Comparison of ENCODE assay signal across 20 cellular contexts in the genomic region with DNA sequence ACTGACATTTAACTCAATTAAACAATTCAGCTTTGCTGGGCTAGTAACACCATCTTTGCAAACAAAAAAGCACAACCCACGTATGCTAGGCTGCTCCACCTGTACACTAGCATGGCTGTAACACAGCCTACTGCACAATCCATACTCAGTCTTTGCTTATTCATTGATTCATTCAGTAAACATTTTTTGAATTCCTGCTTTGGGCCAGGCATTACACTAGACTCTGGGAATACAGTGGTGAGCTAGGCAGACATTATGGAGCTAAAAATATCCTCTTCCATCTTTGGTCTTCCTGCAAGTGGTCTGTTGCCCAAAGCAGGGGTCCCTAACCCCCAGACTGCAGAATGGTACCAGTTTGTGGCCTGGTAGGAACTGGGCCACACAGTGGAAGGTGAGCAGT. TPM values are rescaled to one million over a fixed set of nuclear protein-coding genes. Genes with fewer than 3 reads are reported as not detected.
DNase-seq lines count a peak whose midpoint lies in the region; ATAC-seq and TF ChIP-seq lines count a peak whose summit lies in the region.
"Had no signal": no experiment of that assay in that cellular context is flagged by ENCODE, and none has a peak within 500 bp of the region (broad histone marks: within the 10 kb centered on the region; RNA-seq: fewer than 3 reads in every experiment).

No MANE protein-coding gene starts in this region.

- H3K4me1 ChIP-seq in mammary epithelial cell (ENCODE audit: insufficient read depth, low read length) (peaks cover 2% of the 10 kb centered on the region), breast epithelium (peaks cover 0 to 5% of the 10 kb centered on the region in 2 donors), Panc1 (ENCODE audit: control insufficient read depth, insufficient read depth, low read length) (peaks cover 29% of the 10 kb centered on the region), hepatocyte (ENCODE audit: insufficient read depth) (peaks cover 9% of the 10 kb centered on the region)
- H3K4me1 ChIP-seq: body of pancreas, thyroid gland had no signal

- H3K27me3 ChIP-seq in mammary epithelial cell (ENCODE audit: insufficient read depth, low read length) (no peaks in the 10 kb centered on the region), breast epithelium (no peaks in the 10 kb centered on the region), Panc1 (ENCODE audit: control insufficient read depth, insufficient read depth, low read length) (no peaks in the 10 kb centered on the region), hepatocyte (no peaks in the 10 kb centered on the region), MG63 (no peaks in the 10 kb centered on the region)
- H3K27me3 ChIP-seq: body of pancreas, esophagus squamous epithelium, thyroid gland had no signal

- CTCF ChIA-PET in mammary epithelial cell (lab: Charles Lee; ENCODE audit: low non-redundant PET) (interaction anchor here (0.6 kb wide), 1 partner anchor 93 kb away, joined by 6 read pairs; no protein-coding TSS in a partner anchor), Panc1 (lab: Charles Lee) (no interaction called here)

- H2AFZ ChIP-seq in mammary epithelial cell (ENCODE audit: low read depth, low read length) (no peak overlapping the region), hepatocyte (no peak overlapping the region)

- no peak for TF ChIP-seq POLR2A in breast epithelium (IDR thresholded peaks at IDR 0.05)

- POLR2A ChIA-PET in Panc1 (lab: Charles Lee) = no interaction called here

- intact Hi-C loops in mammary epithelial cell (cut with micrococcal nuclease) (no loop called here), breast epithelium (cut with DNase I; ENCODE audit: low total_unique reads) (no loop called here), Panc1 (cut with micrococcal nuclease; ENCODE audit: unreplicated experiment) (no loop called here)

- H3K4me2 ChIP-seq in mammary epithelial cell (ENCODE audit: insufficient read depth, low read depth, low read length) (no peak overlapping the region), hepatocyte (no peak overlapping the region)
- H3K4me2 ChIP-seq: KMS-11, smooth muscle cell had no signal

- no peak for TF ChIP-seq CTCF in mammary epithelial cell (conservative IDR thresholded peaks at IDR 0.05 in 1 of 2, IDR thresholded peaks at IDR 0.05 in 1 of 2; ENCODE audit: extremely low read depth in 1 of 2, insufficient read depth in 1 of 2, low read depth in 1 of 2, low read length in 2 of 2)
- TF ChIP-seq CTCF in breast epithelium (IDR thresholded peaks at IDR 0.05) = no peak
- TF ChIP-seq CTCF in Panc1 (IDR thresholded peaks at IDR 0.05) = no peak
- no peak for TF ChIP-seq CTCF in hepatocyte (IDR thresholded peaks at IDR 0.05; ENCODE audit: poor library complexity)

- no peaks in the 10 kb centered on the region for H3K9me2 ChIP-seq in hepatocyte (replicated peaks; ENCODE audit: insufficient read depth)

- H3K9me3 ChIP-seq in mammary epithelial cell (replicated peaks; ENCODE audit: insufficient read depth, low read length) (no peaks in the 10 kb centered on the region), breast epithelium (no peaks in the 10 kb centered on the region), Panc1 (ENCODE audit: control insufficient read depth, insufficient read depth, low read depth, low read length) (no peaks in the 10 kb centered on the region), hepatocyte (ENCODE audit: low read depth) (no peaks in the 10 kb centered on the region), MG63 (no peaks in the 10 kb centered on the region)
- H3K9me3 ChIP-seq: body of pancreas, esophagus squamous epithelium, thyroid gland had no signal

- H3K79me2 ChIP-seq in mammary epithelial cell (ENCODE audit: insufficient read depth, low read length) = no peaks in the 10 kb centered on the region
- no peaks in the 10 kb centered on the region for H3K79me2 ChIP-seq in hepatocyte

- H3K36me3 ChIP-seq in mammary epithelial cell (ENCODE audit: insufficient read depth, low read length) = no peaks in the 10 kb centered on the region
- no peaks in the 10 kb centered on the region for H3K36me3 ChIP-seq in breast epithelium
- H3K36me3 ChIP-seq in Panc1 (ENCODE audit: control insufficient read depth, insufficient read depth, low read length) = no peaks in the 10 kb centered on the region
- H3K36me3 ChIP-seq in hepatocyte (replicated peaks; ENCODE audit: insufficient read depth, low read depth) = no peaks in the 10 kb centered on the region
- no peaks in the 10 kb centered on the region for H3K36me3 ChIP-seq in MG63
- H3K36me3 ChIP-seq: esophagus squamous epithelium, thyroid gland had no signal

- H3K9ac ChIP-seq in mammary epithelial cell (ENCODE audit: insufficient read depth, low read length) = no peak overlapping the region
- H3K9ac ChIP-seq: KMS-11 had no signal

- BruUV-seq in mammary epithelial cell (replicated peaks; lab: Mats Ljungman, UMichigan) (no TSS peak), Panc1 (replicated peaks; lab: Mats Ljungman, UMichigan) (no TSS peak)

- in situ Hi-C loops in mammary epithelial cell (cut with MboI; ENCODE audit: low sequenced_read_pairs in 2 of 2) (no loop called here), Panc1 (cut with HindIII; ENCODE audit: low pct_unique_long_range_greater_than_20kb, low sequenced_read_pairs) (no loop called here)

- dilution Hi-C loops in mammary epithelial cell (cut with HindIII; ENCODE audit: low sequenced_read_pairs) = loop anchor here (5.0 kb wide), 1 partner anchor 37 kb away; no protein-coding TSS in a partner anchor

- H4K20me1 ChIP-seq in mammary epithelial cell (ENCODE audit: insufficient read depth, low read length) (no peaks in the 10 kb centered on the region), hepatocyte (ENCODE audit: insufficient read depth, poor library complexity, severe bottlenecking) (no peaks in the 10 kb centered on the region)

- H3K4me3 ChIP-seq in mammary epithelial cell (replicated peaks in 1 of 3; ENCODE audit: insufficient read depth in 1 of 3, low read depth in 2 of 3, low read length in 3 of 3) (no peak overlapping the region), breast epithelium (no peak overlapping the region), Panc1 (ENCODE audit: low read depth in 2 of 2, low read length in 2 of 2) (no peak overlapping the region), hepatocyte (no peak overlapping the region), MG63 (no peak overlapping the region)
- H3K4me3 ChIP-seq: body of pancreas, esophagus squamous epithelium, smooth muscle cell, thyroid gland had no signal

- DNase-seq in mammary epithelial cell = peak; percentile 21
- DNase-seq in breast epithelium (ENCODE audit: low spot score in 2 of 2) = no peak
- DNase-seq in Panc1 (ENCODE audit: low read depth, low spot score) = no peak
- DNase-seq in hepatocyte (ENCODE audit: low spot score) = no peak
- no peak for DNase-seq in NOMO-1 (lab: John Stamatoyannopoulos, UW; ENCODE audit: unreplicated experiment in 2 of 2)
- DNase-seq in MG63 = no peak
- no peak for DNase-seq in DMS 273 treated with DMSO at 0.1 percent for 48 hours (lab: John Stamatoyannopoulos, UW)
- DNase-seq in stimulated activated CD4-positive, alpha-beta T cell treated with anti-CD3 and anti-CD28 coated beads, Interleukin-4, amount 100 ng/mL, for 4 hours = no peak
- DNase-seq: activated naive CD4-positive, alpha-beta T cell treated with anti-CD3 and anti-CD28 coated beads for 36 hours; body of pancreas; esophagus squamous epithelium; immature natural killer cell; NCI-H82; posterior cingulate gyrus; SW 1271; thyroid gland had no signal

- 22% methylated on average over 1 of the region's 1 CpG for WGBS in mammary epithelial cell (ENCODE audit: low coverage, missing lambda C conversion rate)
- 50% methylated on average over 1 of the region's 1 CpG for WGBS in hepatocyte (ENCODE audit: low lambda C conversion rate, missing lambda C conversion rate)

- H3K27ac ChIP-seq in mammary epithelial cell (ENCODE audit: insufficient read depth, low read depth, low read length) = no peak overlapping the region
- no peak overlapping the region for H3K27ac ChIP-seq in breast epithelium
- H3K27ac ChIP-seq in Panc1 (ENCODE audit: low read length) = peak overlapping the region; percentile 49; the same call in 1 of the 2 replicates
- peak overlapping the region; percentile 45 for H3K27ac ChIP-seq in hepatocyte
- H3K27ac ChIP-seq: body of pancreas, esophagus squamous epithelium, KMS-11, thyroid gland had no signal

- ATAC-seq in Panc1 = peak; percentile 69
- ATAC-seq: body of pancreas; stimulated activated memory B cell treated with anti-CD40 and anti-IgM and Interleukin-4, amounts not matched to agents 10 μg/mL and 1 μg/mL and 100 μg/mL, for 72 hours had no signal

RNA-seq across cellular contexts. Expression of gene CNNM1, which starts 9.9 kb away (rescaled TPM):
- total RNA-seq in mammary epithelial cell = 1 to 10 TPM in 1 of 2 donors, under 1 TPM in 1; 0.52 to 2.0 TPM
- polyA plus RNA-seq in mammary epithelial cell = 0.54 TPM
- not detected for polyA minus RNA-seq in mammary epithelial cell
- total RNA-seq in breast epithelium = under 1 TPM; 0.64 to 0.98 (median 0.88) TPM
- 16.6 TPM for total RNA-seq in Panc1 (2021; ENCODE audit: unreplicated experiment)
- 12.7 TPM for polyA plus RNA-seq in Panc1 (2012; ENCODE audit: insufficient read length)
- total RNA-seq in hepatocyte = 3.8 and 4.8 TPM in 2 replicates
- polyA plus RNA-seq in hepatocyte = 2.2 and 2.5 TPM in 2 replicates
- 0.13 TPM in 1 of 2 replicates, not detected in the other for total RNA-seq in MG63 (2014; rRNA removed; shearing (Covaris generic); ENCODE audit: low replicate concordance)
- total RNA-seq: dermis microvascular lymphatic vessel endothelial cell had no signal
- polyA plus RNA-seq: immature natural killer cell, smooth muscle cell had no signal

Comparison
In these comparisons a context has a peak if more than half of its experiments do, and no peak if none do; other contexts are left out.
1. H3K27ac ChIP-seq: peak in Panc1 (single experiment) and hepatocyte (single experiment); none in mammary epithelial cell (single experiment) and breast epithelium (0 of 2).